ENCODE assay signal across 9 cellular contexts in genomic region chr4:2415881-2416563, GRCh38. TPM values are rescaled to one million over a fixed set of nuclear protein-coding genes. Genes with fewer than 3 reads are reported as not detected.
A peak's percentile ranks its signal among the peaks of the same experiment; 100 is the strongest.
DNase-seq lines count a peak whose midpoint lies in the region; ATAC-seq, FAIRE-seq and TF ChIP-seq lines count a peak whose summit lies in the region.
"Had no signal": no experiment of that assay in that cellular context is flagged by ENCODE, and none has a peak within 500 bp of the region (broad histone marks: within the 10 kb centered on the region; RNA-seq: fewer than 3 reads in every experiment).

No MANE protein-coding gene starts in this region.

- H3K4me3 ChIP-seq in CD4-positive, CD25-positive, alpha-beta regulatory T cell (ENCODE audit: low read depth, low read length), result peak overlapping the region; percentile 49
- peak overlapping the region in 3 of 4 donors; percentile 51 to 96 (median 78) for H3K4me3 ChIP-seq in Peyer's patch
- peak overlapping the region; percentile 26 to 69 (median 53); a peak in 6 of 8 replicates for H3K4me3 ChIP-seq in H1 (ENCODE audit: extremely low read depth in 1 of 4, insufficient read depth in 2 of 4, low read depth in 3 of 4, low read length in 4 of 4)
- H3K4me3 ChIP-seq in neural progenitor cell, result peak overlapping the region; percentile 51

- no peak overlapping the region for H2BK5ac ChIP-seq in H1 (ENCODE audit: low read depth, low read length)

- no peak overlapping the region for H2AK5ac ChIP-seq in H1 (ENCODE audit: low read depth, low read length)

- no peak overlapping the region for H3K14ac ChIP-seq in H1 (ENCODE audit: insufficient read length)

- H3K4me2 ChIP-seq in H1 (ENCODE audit: insufficient read depth in 1 of 2, low read depth in 2 of 2, low read length in 2 of 2) (peak overlapping the region; percentile 80 to 96), neural progenitor cell (peak overlapping the region; percentile 87)

- no peaks in the 10 kb centered on the region for H3K9me3 ChIP-seq in CD4-positive, CD25-positive, alpha-beta regulatory T cell (ENCODE audit: control insufficient read depth in 2 of 2, low read length in 2 of 2)
- H3K9me3 ChIP-seq in Peyer's patch (no peaks in the 10 kb centered on the region), H1 (ENCODE audit: insufficient read depth in 2 of 2, low read depth in 1 of 2, low read length in 1 of 2) (no peaks in the 10 kb centered on the region), neural progenitor cell (ENCODE audit: low read depth) (no peaks in the 10 kb centered on the region)

- no peak overlapping the region for H2BK120ac ChIP-seq in H1 (replicated peaks; ENCODE audit: low read depth, low read length)

- no peak overlapping the region for H4K8ac ChIP-seq in H1 (ENCODE audit: extremely low read depth, insufficient read depth, low read length)

- H3K79me1 ChIP-seq in H1 (ENCODE audit: low read depth, low read length), result 0 out of 2 replicates have a peak, but pooled peaks cover 2% of the 10 kb centered on the region

- peak overlapping the region; percentile 95; the same call in 1 of the 2 replicates for H2BK12ac ChIP-seq in H1 (ENCODE audit: low read depth, low read length)

- H4K20me1 ChIP-seq in H1 (replicated peaks in 1 of 2; ENCODE audit: control insufficient read depth in 1 of 2, insufficient read depth in 2 of 2, low read length in 2 of 2) (peaks cover 2 to 9% of the 10 kb centered on the region in 2 experiments), neural progenitor cell (ENCODE audit: low read depth) (peaks cover 32% of the 10 kb centered on the region)

- no peak overlapping the region for H4K91ac ChIP-seq in H1 (replicated peaks; ENCODE audit: insufficient read length, low read length)

- H3K9ac ChIP-seq in H1 (replicated peaks in 1 of 4; ENCODE audit: extremely low read depth in 1 of 4, low read depth in 3 of 4, low read length in 3 of 4) (no peak overlapping the region), neural progenitor cell (no peak overlapping the region)

- no peak overlapping the region for H3K56ac ChIP-seq in H1 (replicated peaks; ENCODE audit: insufficient read length, low read depth, low read length)

- no peak for ATAC-seq in CD4-positive, CD25-positive, alpha-beta regulatory T cell (ENCODE audit: low read depth in 2 of 2)

- peaks cover 32% of the 10 kb centered on the region for H3F3A ChIP-seq in neural progenitor cell (ENCODE audit: low read depth)

- H2BK20ac ChIP-seq in H1 (ENCODE audit: low read length), result no peak overlapping the region

- TF ChIP-seq CTCF in Peyer's patch (IDR thresholded peaks at IDR 0.05), result no peak
- no peak for TF ChIP-seq CTCF in H1 (IDR thresholded peaks at IDR 0.05; ENCODE audit: control extremely low read depth in 1 of 3, insufficient read depth in 1 of 3, low read depth in 1 of 3, low read length in 3 of 3)
- no peak for TF ChIP-seq CTCF in neural progenitor cell (IDR thresholded peaks at IDR 0.05)

- H3K4me3 Mint-ChIP-seq in CD4-positive, CD25-positive, alpha-beta regulatory T cell, result peak overlapping the region; percentile 84 to 89 (median 88)
- H3K4me3 Mint-ChIP-seq in neural progenitor cell, result peak overlapping the region; percentile 79

- H3K79me2 ChIP-seq in H1 (ENCODE audit: control insufficient read depth in 1 of 2, insufficient read depth in 2 of 2, low read length in 2 of 2) (no peaks in the 10 kb centered on the region), neural progenitor cell (ENCODE audit: low read depth) (no peaks in the 10 kb centered on the region)

- no peak for FAIRE-seq in H1 (lab: Jason Lieb, UNC)
- no peak for FAIRE-seq in HTR-8/SVneo (lab: Jason Lieb, UNC)

- H3K18ac ChIP-seq in H1 (ENCODE audit: extremely low read depth, low read length), result no peak overlapping the region

- peak overlapping the region; percentile 44 to 90 (median 87) for H3K27ac Mint-ChIP-seq in CD4-positive, CD25-positive, alpha-beta regulatory T cell
- H3K27ac Mint-ChIP-seq in neural progenitor cell, result no peak overlapping the region

- peaks cover 25% of the 10 kb centered on the region for H3K23me2 ChIP-seq in H1 (ENCODE audit: low read depth, low read length)

- H3K27ac ChIP-seq in CD4-positive, CD25-positive, alpha-beta regulatory T cell (ENCODE audit: insufficient read depth, low read length, poor library complexity, severe bottlenecking), result peak overlapping the region; percentile 93
- H3K27ac ChIP-seq in Peyer's patch (peak overlapping the region in 3 of 4 donors; percentile 39 to 88 (median 69)), H1 (ENCODE audit: low read depth, low read length) (no peak overlapping the region), neural progenitor cell (no peak overlapping the region)

- 47% methylated on average over 17 of the region's 17 CpGs; no CpG with 5 or more reads in 1 of the 2 experiments for WGBS in H1 (ENCODE audit: extremely low coverage in 1 of 2, insufficient coverage in 1 of 2, insufficient read length in 1 of 2, insufficient replicate concordance in 2 of 2, low coverage in 1 of 2, low lambda C conversion rate in 2 of 2, missing lambda C conversion rate in 1 of 2), 2 experiments

- no peak for TF ChIP-seq RAD21 in H1 (IDR thresholded peaks at IDR 0.05 in 1 of 2, conservative IDR thresholded peaks at IDR 0.05 in 1 of 2; ENCODE audit: low read depth in 2 of 2, low read length in 2 of 2)

- TF ChIP-seq POLR2A in Peyer's patch (IDR thresholded peaks at IDR 0.05) (no peak), H1 (IDR thresholded peaks at IDR 0.05; ENCODE audit: control extremely low read depth in 1 of 2, low read depth in 2 of 2, low read length in 2 of 2) (no peak)

- no peaks in the 10 kb centered on the region for H3K36me3 Mint-ChIP-seq in CD4-positive, CD25-positive, alpha-beta regulatory T cell
- no peaks in the 10 kb centered on the region for H3K36me3 Mint-ChIP-seq in neural progenitor cell

- H3K27me3 Mint-ChIP-seq in CD4-positive, CD25-positive, alpha-beta regulatory T cell, result peaks cover 27% of the 10 kb centered on the region
- H3K27me3 Mint-ChIP-seq in neural progenitor cell (ENCODE audit: insufficient read depth, low read depth), result peaks cover 74% of the 10 kb centered on the region

- CTCF ChIA-PET in H1 (lab: Charles Lee; ENCODE audit: partially characterized antibody), result interaction anchor here (0.8 to 2.3 kb wide), 15 partner anchors 10 to 198 kb away, joined by 3 to 13 read pairs (median 5); no protein-coding TSS in a partner anchor

- POLR2A ChIA-PET in H1 (lab: Charles Lee; ENCODE audit: partially characterized antibody), result interaction anchor here (1.1 to 1.9 kb wide), 3 partner anchors 12 to 112 kb away, joined by 3 to 5 read pairs (median 5); no protein-coding TSS in a partner anchor

- no peak overlapping the region for H3K4ac ChIP-seq in H1 (replicated peaks; ENCODE audit: insufficient read length, low read depth, low read length)

- no peak overlapping the region for H2AFZ ChIP-seq in H1 (ENCODE audit: low read length)
- no peak overlapping the region for H2AFZ ChIP-seq in neural progenitor cell (replicated peaks)

- peaks cover 12 to 77% (median 53%) of the 10 kb centered on the region in 4 donors for H3K4me1 Mint-ChIP-seq in CD4-positive, CD25-positive, alpha-beta regulatory T cell
- H3K4me1 Mint-ChIP-seq in neural progenitor cell, result peaks cover 24% of the 10 kb centered on the region

- H3K27me3 ChIP-seq in CD4-positive, CD25-positive, alpha-beta regulatory T cell (ENCODE audit: control insufficient read depth, insufficient read depth, low read length), result peaks cover 4% of the 10 kb centered on the region
- no peaks in the 10 kb centered on the region for H3K27me3 ChIP-seq in Peyer's patch
- peaks cover 36 to 69% (median 59%) of the 10 kb centered on the region in 4 experiments for H3K27me3 ChIP-seq in H1 (replicated peaks in 1 of 4; ENCODE audit: control insufficient read depth in 3 of 4, extremely low read depth in 1 of 4, insufficient read depth in 3 of 4, low read length in 3 of 4)
- peaks cover 97% of the 10 kb centered on the region for H3K27me3 ChIP-seq in neural progenitor cell

- H3K36me3 ChIP-seq in CD4-positive, CD25-positive, alpha-beta regulatory T cell (ENCODE audit: control insufficient read depth, insufficient read depth, low read length), result no peaks in the 10 kb centered on the region
- H3K36me3 ChIP-seq in Peyer's patch (no peaks in the 10 kb centered on the region), H1 (ENCODE audit: control insufficient read depth in 2 of 4, insufficient read depth in 4 of 4, low read length in 3 of 4) (no peaks in the 10 kb centered on the region), neural progenitor cell (no peaks in the 10 kb centered on the region)

- 0 out of 2 replicates have a peak overlapping the region, but pooled peaks have one; percentile 61 for H2BK15ac ChIP-seq in H1 (ENCODE audit: low read length)

- peaks cover 73% of the 10 kb centered on the region for H3K4me1 ChIP-seq in CD4-positive, CD25-positive, alpha-beta regulatory T cell (ENCODE audit: control insufficient read depth, insufficient read depth, low read length, poor library complexity, severe bottlenecking)
- H3K4me1 ChIP-seq in Peyer's patch (peaks cover 0 to 59% (median 27%) of the 10 kb centered on the region in 4 donors), H1 (replicated peaks in 1 of 4; ENCODE audit: control insufficient read depth in 3 of 4, insufficient read depth in 4 of 4, low read length in 3 of 4) (peaks cover 12 to 41% (median 31%) of the 10 kb centered on the region in 4 experiments), neural progenitor cell (peaks cover 15% of the 10 kb centered on the region)

- TF ChIP-seq EP300 in H1 (IDR thresholded peaks at IDR 0.05; ENCODE audit: borderline replicate concordance in 1 of 2, low read depth in 2 of 2, low read length in 2 of 2), result no peak

- H3K9me3 Mint-ChIP-seq in CD4-positive, CD25-positive, alpha-beta regulatory T cell, result no peaks in the 10 kb centered on the region
- H3K9me3 Mint-ChIP-seq in neural progenitor cell, result no peaks in the 10 kb centered on the region

- no peak overlapping the region for H4K5ac ChIP-seq in H1 (ENCODE audit: insufficient read length, low read depth, low read length)

- DNase-seq in CD4-positive, CD25-positive, alpha-beta regulatory T cell, result peak in 1 of 3 donors; percentile 24
- DNase-seq in Peyer's patch (no peak), H1 (ENCODE audit: low read depth in 1 of 2, low spot score in 2 of 2) (no peak), neural progenitor cell (ENCODE audit: low spot score) (peak; percentile 6), AML-193 (lab: John Stamatoyannopoulos, UW) (no peak), NCI-H1436 treated with DMSO at 0.1 percent for 48 hours (lab: John Stamatoyannopoulos, UW) (no peak), NK-92 (lab: John Stamatoyannopoulos, UW; ENCODE audit: unreplicated experiment) (no peak), HTR-8/SVneo (ENCODE audit: insufficient read length, low spot score) (no peak)
- DNase-seq: MV-4-11 had no signal

- H3K23ac ChIP-seq in H1 (ENCODE audit: insufficient read length), result no peak overlapping the region

RNA-seq across cellular contexts. Expression of gene ZFYVE28, which starts 2.4 kb away (rescaled TPM):
- total RNA-seq in CD4-positive, CD25-positive, alpha-beta regulatory T cell, result 86.4 TPM
- polyA plus RNA-seq in CD4-positive, CD25-positive, alpha-beta regulatory T cell, result 10 to 100 TPM in 2 of 4 donors, 1 to 10 TPM in 2; 8.5 to 26.0 (median 13.4) TPM
- total RNA-seq in Peyer's patch, result 100 to 1,000 TPM in 1 of 4 donors, 10 to 100 TPM in 3; 20.6 to 153 (median 63.2) TPM
- total RNA-seq in H1 (2021; fragmentation: NEBNext Ultra II Directional; extraction: Animal tissue kit (Norgen Biotek cat#: 25700)), result 3.9 and 4.9 TPM in 2 replicates
- 1.7 and 3.1 TPM in 2 replicates for polyA plus RNA-seq in H1 (2011; rRNA removed)
- polyA plus RNA-seq in H1 (2011; cell fraction: cytosol; rRNA removed), result 2.3 TPM
- polyA plus RNA-seq in H1 (2011; cell fraction: nucleus; rRNA removed), result 9.8 TPM
- 1.5 to 2.1 TPM (median 1.9 TPM) in 4 replicates for polyA plus RNA-seq in H1 (2012, experiment 1 of 2)
- polyA plus RNA-seq in H1 (2012, experiment 2 of 2), result 2.0 TPM
- 3.7 TPM for polyA plus RNA-seq in H1 (2013, experiment 1 of 2)
- 3.2 TPM for polyA plus RNA-seq in H1 (2013, experiment 2 of 2)
- polyA minus RNA-seq in H1 (2011; rRNA and poly(A)+ RNA removed), result 1.7 and 2.4 TPM in 2 replicates
- polyA minus RNA-seq in H1 (2011; cell fraction: cytosol; rRNA and poly(A)+ RNA removed), result 2.5 TPM
- 5.8 TPM for polyA minus RNA-seq in H1 (2011; cell fraction: nucleus; rRNA and poly(A)+ RNA removed)
- total RNA-seq in neural progenitor cell (ENCODE audit: low replicate concordance), result 0.39 and 0.93 TPM in 2 replicates

RNA-seq across cellular contexts. Expression of gene CFAP99, which starts 2.7 kb away (rescaled TPM):
- total RNA-seq in CD4-positive, CD25-positive, alpha-beta regulatory T cell, result 0.20 TPM
- not detected for polyA plus RNA-seq in CD4-positive, CD25-positive, alpha-beta regulatory T cell
- total RNA-seq in Peyer's patch, result 1 to 10 TPM in 1 of 4 donors, under 1 TPM in 1, not detected in 2; 0.80 to 1.2 TPM
- total RNA-seq in H1 (2021; fragmentation: NEBNext Ultra II Directional; extraction: Animal tissue kit (Norgen Biotek cat#: 25700)), result not detected in 2 replicates
- polyA plus RNA-seq in H1 (2011; rRNA removed), result 0.09 TPM in 1 of 2 replicates, not detected in the other
- 0.36 TPM for polyA plus RNA-seq in H1 (2011; cell fraction: cytosol; rRNA removed)
- 0.90 TPM for polyA plus RNA-seq in H1 (2011; cell fraction: nucleus; rRNA removed)
- polyA plus RNA-seq in H1 (2012, experiment 1 of 2), result 0.25 TPM in 1 of 4 replicates, not detected in the others
- not detected for polyA plus RNA-seq in H1 (2012, experiment 2 of 2)
- 0.12 TPM for polyA plus RNA-seq in H1 (2013, experiment 1 of 2)
- polyA plus RNA-seq in H1 (2013, experiment 2 of 2), result 0.13 TPM
- not detected in 2 replicates for polyA minus RNA-seq in H1 (2011; rRNA and poly(A)+ RNA removed)
- not detected for polyA minus RNA-seq in H1 (2011; cell fraction: cytosol; rRNA and poly(A)+ RNA removed)
- polyA minus RNA-seq in H1 (2011; cell fraction: nucleus; rRNA and poly(A)+ RNA removed), result not detected
- total RNA-seq in neural progenitor cell (ENCODE audit: low replicate concordance), result not detected in 2 replicates

RNA-seq across cellular contexts. Expression of gene RNF4, which starts 52.9 kb away (rescaled TPM):
- 111 TPM for total RNA-seq in CD4-positive, CD25-positive, alpha-beta regulatory T cell
- polyA plus RNA-seq in CD4-positive, CD25-positive, alpha-beta regulatory T cell, result 10 to 100 TPM; 72.0 to 94.4 (median 83.0) TPM
- total RNA-seq in Peyer's patch (10 to 100 TPM; 42.2 to 99.0 (median 50.1) TPM), neural progenitor cell (ENCODE audit: low replicate concordance) (73.8 and 96.4 TPM in 2 replicates)
- total RNA-seq in H1 (2021; fragmentation: NEBNext Ultra II Directional; extraction: Animal tissue kit (Norgen Biotek cat#: 25700)), result 75.0 and 78.9 TPM in 2 replicates
- 68.2 and 70.5 TPM in 2 replicates for polyA plus RNA-seq in H1 (2011; rRNA removed)
- 87.3 TPM for polyA plus RNA-seq in H1 (2011; cell fraction: cytosol; rRNA removed)
- polyA plus RNA-seq in H1 (2011; cell fraction: nucleus; rRNA removed), result 69.7 TPM
- 60.0 to 63.7 TPM (median 62.1 TPM) in 4 replicates for polyA plus RNA-seq in H1 (2012, experiment 1 of 2)
- polyA plus RNA-seq in H1 (2012, experiment 2 of 2), result 36.0 TPM
- polyA plus RNA-seq in H1 (2013, experiment 1 of 2), result 49.9 TPM
- polyA plus RNA-seq in H1 (2013, experiment 2 of 2), result 51.6 TPM
- 98.4 and 122 TPM in 2 replicates for polyA minus RNA-seq in H1 (2011; rRNA and poly(A)+ RNA removed)
- 68.6 TPM for polyA minus RNA-seq in H1 (2011; cell fraction: cytosol; rRNA and poly(A)+ RNA removed)
- polyA minus RNA-seq in H1 (2011; cell fraction: nucleus; rRNA and poly(A)+ RNA removed), result 76.8 TPM

Comparison
In these comparisons a context has a peak if more than half of its experiments do, and no peak if none do; other contexts are left out.
1. H3K27ac ChIP-seq: peak in CD4-positive, CD25-positive, alpha-beta regulatory T cell (single experiment) and Peyer's patch (3 of 4); none in H1 (single experiment) and neural progenitor cell (single experiment).
2. Peak in every context shown above with its lines, with median percentiles within 50 percentile points of each other: H3K4me3 ChIP-seq.